ENCODE assay signal across 2 cellular contexts in genomic region chr16:70453117-70453890, GRCh38.
TF ChIP-seq lines count a peak whose summit lies in the region.

No MANE protein-coding gene starts in this region.

TF ChIP-seq in A549, 52 proteins besides CTCF, POLR2A, EP300 and RAD21 (continued from another document):
- TF ChIP-seq CEBPB (IDR thresholded peaks at IDR 0.05): no peak
- TF ChIP-seq FOSB (CRISPR knock-in tag; IDR thresholded peaks at IDR 0.05): no peak

TF ChIP-seq in IMR-90, 13 proteins besides CTCF, POLR2A, EP300 and RAD21 (continued from another document):
- TF ChIP-seq SMC3 (IDR thresholded peaks at IDR 0.05; ENCODE audit: low read depth, low read length): no peak
- TF ChIP-seq MAFK (IDR thresholded peaks at IDR 0.05; ENCODE audit: low read depth, low read length): no peak
- TF ChIP-seq RCOR1 (IDR thresholded peaks at IDR 0.05; ENCODE audit: insufficient replicate concordance, low read length): no peak
- no peak for TF ChIP-seq CEBPB (IDR thresholded peaks at IDR 0.05; ENCODE audit: low read depth, low read length)
- no peak for TF ChIP-seq CHD1 (IDR thresholded peaks at IDR 0.05; ENCODE audit: low read depth, low read length)
- TF ChIP-seq MXI1 (IDR thresholded peaks at IDR 0.05; ENCODE audit: borderline replicate concordance, low read depth, low read length): no peak
- TF ChIP-seq RFX5 (IDR thresholded peaks at IDR 0.05; ENCODE audit: low read depth, low read length): no peak
- TF ChIP-seq MAZ (IDR thresholded peaks at IDR 0.05; ENCODE audit: borderline replicate concordance, low read depth, low read length): no peak
- no peak for TF ChIP-seq USF2 (IDR thresholded peaks at IDR 0.05; ENCODE audit: low read depth, low read length)
- no peak for TF ChIP-seq NFE2L2 (IDR thresholded peaks at IDR 0.05; ENCODE audit: low read depth, low read length)
